ENCODE assay signal across 21 cellular contexts in the genomic region with DNA sequence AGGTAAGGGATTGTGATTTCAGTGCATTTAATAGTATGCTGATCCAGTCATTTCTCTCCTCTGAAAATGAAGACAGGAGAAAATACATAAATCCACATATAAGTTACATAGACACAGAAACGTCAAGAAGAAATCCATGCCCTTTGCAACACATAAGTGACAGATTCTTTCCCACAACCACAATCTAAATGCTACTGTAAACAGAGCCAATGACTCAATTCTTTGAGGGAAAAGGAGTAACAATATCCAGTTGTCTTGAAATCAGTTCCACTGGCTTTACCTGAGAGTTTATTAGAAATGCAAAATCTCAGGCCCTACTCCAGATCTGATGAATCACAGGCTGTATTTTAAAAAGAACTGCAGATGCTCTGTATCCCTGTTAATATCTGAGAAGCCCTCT.
"Had no signal": no experiment of that assay in that cellular context is flagged by ENCODE, and none has a peak within 500 bp of the region (broad histone marks: within the 10 kb centered on the region; RNA-seq: fewer than 3 reads in every experiment).

No MANE protein-coding gene starts in this region.

- H3K27ac ChIP-seq: brain microvascular endothelial cell, hepatocyte, left ventricle myocardium inferior, psoas muscle, thoracic aorta had no signal

- H3K4me1 ChIP-seq: left ventricle myocardium inferior, psoas muscle had no signal

- H3K4me1 Mint-ChIP-seq: activated B cell treated with CpG ODN at 0.5 μM for 24 hours had no signal

- H3K4me3 Mint-ChIP-seq: activated B cell treated with CpG ODN at 0.5 μM for 24 hours; activated CD4-positive, alpha-beta T cell treated with anti-CD3 and anti-CD28 coated beads for 36 hours; activated naive CD8-positive, alpha-beta T cell treated with anti-CD3 and anti-CD28 coated beads, Interleukin-2, amount 10 ng/mL, durations not matched to agents 7 days and 5 days; activated T-cell treated with anti-CD3 and anti-CD28 coated beads, Interleukin-2, amount 50 U/mL, for 4 hours; natural killer cell treated with Interleukin-12 subunit alpha and Interleukin-12 subunit beta and Interleukin-15 and Interleukin-18, amount 100 ng/mL, for 72 hours; type B pancreatic cell had no signal

- DNase-seq: activated B cell treated with CpG ODN at 0.5 μM for 24 hours; activated CD4-positive, alpha-beta T cell treated with anti-CD3 and anti-CD28 coated beads for 36 hours; activated CD4-positive, alpha-beta T cell treated with anti-CD3 and anti-CD28 coated beads, Interleukin-2, amount 50 U/mL, for 48 hours; activated CD8-positive, alpha-beta memory T cell treated with anti-CD3 and anti-CD28 coated beads, Interleukin-2, amount 50 U/mL, for 48 hours; activated naive CD4-positive, alpha-beta T cell treated with Interleukin-2 at 50 U/mL for 16 hours; activated naive CD8-positive, alpha-beta T cell treated with anti-CD3 and anti-CD28 coated beads, Interleukin-2, amount 10 ng/mL, durations not matched to agents 7 days and 5 days; activated T-cell treated with anti-CD3 and anti-CD28 coated beads, Interleukin-2, amount 50 U/mL, for 4 hours; brain microvascular endothelial cell; cerebellar nuclear complex; cortex of kidney; effector CD4-positive, alpha-beta T cell; glutamatergic neuron; left ventricle myocardium inferior; psoas muscle; right cardiac atrium; stimulated activated CD4-positive, alpha-beta T cell treated with anti-CD3 and anti-CD28 coated beads, Interleukin-4, amount 100 ng/mL, for 24 hours; stimulated activated naive CD4-positive, alpha-beta T cell treated with Interleukin-2 at 50 U/mL for 16 hours had no signal

- H3K27me3 Mint-ChIP-seq: activated B cell treated with CpG ODN at 0.5 μM for 24 hours; activated CD4-positive, alpha-beta T cell treated with anti-CD3 and anti-CD28 coated beads for 36 hours; activated naive CD8-positive, alpha-beta T cell treated with anti-CD3 and anti-CD28 coated beads, Interleukin-2, amount 10 ng/mL, durations not matched to agents 7 days and 5 days; natural killer cell treated with Interleukin-12 subunit alpha and Interleukin-12 subunit beta and Interleukin-15 and Interleukin-18, amount 100 ng/mL, for 72 hours; type B pancreatic cell had no signal

- H3K27ac Mint-ChIP-seq: activated B cell treated with CpG ODN at 0.5 μM for 24 hours; activated CD4-positive, alpha-beta T cell treated with anti-CD3 and anti-CD28 coated beads for 36 hours; activated naive CD8-positive, alpha-beta T cell treated with anti-CD3 and anti-CD28 coated beads, Interleukin-2, amount 10 ng/mL, durations not matched to agents 7 days and 5 days; type B pancreatic cell had no signal

- ATAC-seq: activated CD4-positive, alpha-beta T cell treated with anti-CD3 and anti-CD28 coated beads for 36 hours; activated T-cell treated with anti-CD3 and anti-CD28 coated beads, Interleukin-2, amount 50 U/mL, for 4 hours; natural killer cell treated with Interleukin-12 subunit alpha and Interleukin-12 subunit beta and Interleukin-15 and Interleukin-18, amount 100 ng/mL, for 72 hours; psoas muscle; right cardiac atrium had no signal

- H3K27me3 ChIP-seq: brain microvascular endothelial cell, hepatocyte had no signal

- H3K4me3 ChIP-seq: hepatocyte, left ventricle myocardium inferior, psoas muscle, thoracic aorta had no signal

- H3K9me3 Mint-ChIP-seq: activated B cell treated with CpG ODN at 0.5 μM for 24 hours; activated naive CD8-positive, alpha-beta T cell treated with anti-CD3 and anti-CD28 coated beads, Interleukin-2, amount 10 ng/mL, durations not matched to agents 7 days and 5 days; activated T-cell treated with anti-CD3 and anti-CD28 coated beads, Interleukin-2, amount 50 U/mL, for 4 hours; natural killer cell treated with Interleukin-12 subunit alpha and Interleukin-12 subunit beta and Interleukin-15 and Interleukin-18, amount 100 ng/mL, for 72 hours; type B pancreatic cell had no signal

- H3K4me2 ChIP-seq: hepatocyte had no signal

- H2AFZ ChIP-seq: hepatocyte had no signal

- H3K36me3 ChIP-seq: brain microvascular endothelial cell, left ventricle myocardium inferior, thoracic aorta had no signal

- H3K9me3 ChIP-seq: left ventricle myocardium inferior, psoas muscle, thoracic aorta had no signal
